In genomic region chr10:59240581-59241183, GRCh38 we compare ENCODE assay signal across 8 cellular contexts.
DNase-seq lines count a peak whose midpoint lies in the region; ATAC-seq and TF ChIP-seq lines count a peak whose summit lies in the region.

No MANE protein-coding gene starts in this region.

- H3K36me3 Mint-ChIP-seq in stimulated activated naive B cell treated with anti-CD40 and anti-IgM and Interleukin-4, amounts not matched to agents 10 μg/mL and 1 μg/mL and 100 μg/mL, for 72 hours, result no peaks in the 10 kb centered on the region

- no peaks in the 10 kb centered on the region for H3K4me1 Mint-ChIP-seq in stimulated activated naive B cell treated with anti-CD40 and anti-IgM and Interleukin-4, amounts not matched to agents 10 μg/mL and 1 μg/mL and 100 μg/mL, for 72 hours

- ATAC-seq in aorta (ENCODE audit: low FRiP score), result no peak
- no peak for ATAC-seq in stimulated activated naive B cell treated with anti-CD40 and anti-IgM and Interleukin-4, amounts not matched to agents 10 μg/mL and 1 μg/mL and 100 μg/mL, for 72 hours (replicated peaks)

- H3K4me3 ChIP-seq in left ventricle myocardium inferior, result no peak overlapping the region
- no peak overlapping the region for H3K4me3 ChIP-seq in aorta (ENCODE audit: low read length in 2 of 2)

- H3K27ac ChIP-seq in left ventricle myocardium inferior (replicated peaks) (no peak overlapping the region), aorta (ENCODE audit: low read depth in 1 of 2, low read length in 2 of 2) (no peak overlapping the region)

- peak; percentile 76 for TF ChIP-seq CTCF in left ventricle myocardium inferior (IDR thresholded peaks at IDR 0.05; ENCODE audit: borderline replicate concordance)

- H3K27me3 ChIP-seq in left ventricle myocardium inferior (ENCODE audit: low read depth) (no peaks in the 10 kb centered on the region), aorta (ENCODE audit: control insufficient read depth in 1 of 2, insufficient read depth in 2 of 2, low read length in 1 of 2) (no peaks in the 10 kb centered on the region)

- H3K36me3 ChIP-seq in left ventricle myocardium inferior (no peaks in the 10 kb centered on the region), aorta (ENCODE audit: control insufficient read depth in 1 of 2, insufficient read depth in 2 of 2, low read length in 1 of 2) (no peaks in the 10 kb centered on the region)

- H3K4me1 ChIP-seq in left ventricle myocardium inferior (peaks cover 4% of the 10 kb centered on the region), aorta (ENCODE audit: control insufficient read depth in 1 of 2, insufficient read depth in 2 of 2, low read length in 2 of 2) (no peaks in the 10 kb centered on the region)

- WGBS in aorta, 2 donors, result 26 to 35% methylated on average over 2 of the region's 2 CpGs

- DNase-seq in left ventricle myocardium inferior, result no peak
- DNase-seq in cardiac septum (ENCODE audit: low spot score), result no peak
- peak; percentile 11 for DNase-seq in NCI-H2227 treated with DMSO at 0.1 percent for 48 hours (lab: John Stamatoyannopoulos, UW)
- DNase-seq in cerebellum (ENCODE audit: low spot score), result peak; percentile 45
- peak; percentile 50 for DNase-seq in midbrain (lab: John Stamatoyannopoulos, UW)
- DNase-seq in GM19240 (ENCODE audit: insufficient read length, low spot score), result no peak
- no peak for DNase-seq in aorta
- no peak for DNase-seq in stimulated activated naive B cell treated with anti-CD40 and anti-IgM and Interleukin-4, amounts not matched to agents 10 μg/mL and 1 μg/mL and 100 μg/mL, for 72 hours

- H3K9me3 Mint-ChIP-seq in stimulated activated naive B cell treated with anti-CD40 and anti-IgM and Interleukin-4, amounts not matched to agents 10 μg/mL and 1 μg/mL and 100 μg/mL, for 72 hours, result peaks cover 0 to 2% of the 10 kb centered on the region in 2 donors

- H3K4me3 Mint-ChIP-seq in stimulated activated naive B cell treated with anti-CD40 and anti-IgM and Interleukin-4, amounts not matched to agents 10 μg/mL and 1 μg/mL and 100 μg/mL, for 72 hours, result no peak overlapping the region

- intact Hi-C loops in left ventricle myocardium inferior (cut with micrococcal nuclease) (loop anchor here (5.0 to 10.0 kb wide), 2 partner anchors 227 to 344 kb away; no protein-coding TSS in a partner anchor), cardiac septum (cut with DNase I) (loop anchor here (2.0 to 10.0 kb wide), 4 partner anchors 64 to 382 kb away; partner anchors contain the start of gene FAM13C), aorta (cut with DNase I) (loop anchor here (2.0 to 10.0 kb wide), 7 partner anchors 122 to 382 kb away; partner anchors contain the start of gene FAM13C (in 1 of the 2))

- H3K9me3 ChIP-seq in left ventricle myocardium inferior (replicated peaks) (no peaks in the 10 kb centered on the region), aorta (ENCODE audit: control insufficient read depth, low read length) (no peaks in the 10 kb centered on the region)

- H3K27me3 Mint-ChIP-seq in stimulated activated naive B cell treated with anti-CD40 and anti-IgM and Interleukin-4, amounts not matched to agents 10 μg/mL and 1 μg/mL and 100 μg/mL, for 72 hours, result peaks cover 0 to 9% of the 10 kb centered on the region in 2 donors

- H3K27ac Mint-ChIP-seq in stimulated activated naive B cell treated with anti-CD40 and anti-IgM and Interleukin-4, amounts not matched to agents 10 μg/mL and 1 μg/mL and 100 μg/mL, for 72 hours, result no peak overlapping the region

Comparison
In these comparisons a context has a peak if more than half of its experiments do, and no peak if none do; other contexts are left out.
1. DNase-seq: peak in NCI-H2227 treated with DMSO at 0.1 percent for 48 hours (single experiment), cerebellum (single experiment) and midbrain (single experiment); none in left ventricle myocardium inferior (single experiment), cardiac septum (single experiment), GM19240 (single experiment), aorta (0 of 2) and stimulated activated naive B cell treated with anti-CD40 and anti-IgM and Interleukin-4, amounts not matched to agents 10 μg/mL and 1 μg/mL and 100 μg/mL, for 72 hours (single experiment).